In the genomic region with DNA sequence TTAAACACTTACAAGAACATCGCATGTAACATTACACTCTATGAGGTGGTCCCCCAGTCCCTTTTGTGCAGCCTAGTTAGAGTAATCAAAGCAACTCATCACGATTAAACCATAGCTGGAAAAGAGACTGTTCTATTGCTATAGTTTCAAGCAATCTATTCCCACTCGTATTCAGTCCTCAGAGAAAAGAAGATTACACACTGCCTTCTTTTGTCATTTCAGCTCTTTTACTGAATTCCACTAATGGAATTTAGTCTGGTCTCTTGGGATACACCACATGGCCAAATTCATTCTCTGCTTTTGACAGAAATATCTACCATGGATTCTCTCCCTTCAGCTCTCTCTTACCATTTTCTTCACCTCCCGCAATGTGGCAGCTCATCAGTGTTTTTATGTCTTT, we compare ENCODE assay signal across 20 cellular contexts.
DNase-seq lines count a peak whose midpoint lies in the region; ATAC-seq, FAIRE-seq and TF ChIP-seq lines count a peak whose summit lies in the region.
"Had no signal": no experiment of that assay in that cellular context is flagged by ENCODE, and none has a peak within 500 bp of the region (broad histone marks: within the 10 kb centered on the region; RNA-seq: fewer than 3 reads in every experiment).

No MANE protein-coding gene starts in this region.

- TF ChIP-seq CTCF in A673 (conservative IDR thresholded peaks at IDR 0.05; ENCODE audit: low read depth, low read length) (no peak), neural cell (IDR thresholded peaks at IDR 0.05; ENCODE audit: poor library complexity, severe bottlenecking) (no peak), gastrocnemius medialis (IDR thresholded peaks at IDR 0.05 in 4 of 5, conservative IDR thresholded peaks at IDR 0.05 in 1 of 5) (no peak)

- no peaks in the 10 kb centered on the region for H3K9me2 ChIP-seq in neural cell (ENCODE audit: insufficient read depth, low read length)

- no peaks in the 10 kb centered on the region for H3K36me3 Mint-ChIP-seq in dendritic cell treated with granulocyte-macrophage colony-stimulating factor and Interleukin-4, amounts not matched to agents 40 ng/mL and 50 ng/mL, for 4 days (ENCODE audit: low read depth)
- H3K36me3 Mint-ChIP-seq: IgD-negative memory B cell had no signal

- TF ChIP-seq POLR2A in gastrocnemius medialis (IDR thresholded peaks at IDR 0.05), result no peak

- in situ Hi-C loops in gastrocnemius medialis (cut with MboI; ENCODE audit: low sequenced_read_pairs in 4 of 4), result no loop called here

- no peak overlapping the region for H3K27ac ChIP-seq in A673 (ENCODE audit: low read depth, low read length, poor library complexity, severe bottlenecking)
- peak overlapping the region; percentile 40 for H3K27ac ChIP-seq in neural cell (ENCODE audit: low read length)
- no peak overlapping the region for H3K27ac ChIP-seq in gastrocnemius medialis
- H3K27ac ChIP-seq: 22Rv1, GM23248, SJSA1 had no signal

- H3K9ac ChIP-seq in neural cell (ENCODE audit: low read length), result no peak overlapping the region
- H3K9ac ChIP-seq: GM23248 had no signal

- H2AFZ ChIP-seq in neural cell (ENCODE audit: low read depth, low read length), result no peak overlapping the region
- H2AFZ ChIP-seq: GM23248 had no signal

- no peak for FAIRE-seq in GM19239 (lab: Jason Lieb, UNC)
- FAIRE-seq: RCC 7860 had no signal

- H3K4me3 ChIP-seq in A673 (ENCODE audit: low read depth, low read length, poor library complexity, severe bottlenecking) (no peak overlapping the region), neural cell (ENCODE audit: low read length) (peak overlapping the region; percentile 7), gastrocnemius medialis (no peak overlapping the region)
- H3K4me3 ChIP-seq: GM23248, SJSA1 had no signal

- H3K4me3 Mint-ChIP-seq in dendritic cell treated with granulocyte-macrophage colony-stimulating factor and Interleukin-4, amounts not matched to agents 40 ng/mL and 50 ng/mL, for 4 days, result no peak overlapping the region
- H3K4me3 Mint-ChIP-seq: IgD-negative memory B cell had no signal

- no peaks in the 10 kb centered on the region for H3K79me2 ChIP-seq in neural cell (replicated peaks; ENCODE audit: insufficient read depth, low read length)

- no peaks in the 10 kb centered on the region for H3K9me3 Mint-ChIP-seq in dendritic cell treated with granulocyte-macrophage colony-stimulating factor and Interleukin-4, amounts not matched to agents 40 ng/mL and 50 ng/mL, for 4 days
- H3K9me3 Mint-ChIP-seq: IgD-negative memory B cell had no signal

- POLR2A ChIA-PET in A673 (lab: Charles Lee; ENCODE audit: low non-redundant PET), result no interaction called here

- peaks cover 55% of the 10 kb centered on the region for H3K4me1 Mint-ChIP-seq in dendritic cell treated with granulocyte-macrophage colony-stimulating factor and Interleukin-4, amounts not matched to agents 40 ng/mL and 50 ng/mL, for 4 days (ENCODE audit: low read depth)

- H3K36me3 ChIP-seq in A673 (ENCODE audit: insufficient read depth, low read length, poor library complexity, severe bottlenecking) (no peaks in the 10 kb centered on the region), neural cell (ENCODE audit: insufficient read depth, low read length) (no peaks in the 10 kb centered on the region), gastrocnemius medialis (no peaks in the 10 kb centered on the region)
- H3K36me3 ChIP-seq: BE2C, SJSA1 had no signal

- DNase-seq in A673 (ENCODE audit: low spot score) (peak; percentile 28), NCI-H128 (lab: John Stamatoyannopoulos, UW; ENCODE audit: unreplicated experiment) (peak; percentile 2), gastrocnemius medialis (no peak), Ammon's horn (ENCODE audit: low spot score) (no peak), GM19239 (ENCODE audit: insufficient read length, low spot score) (no peak)
- DNase-seq: BE2C, GM23248, HCEC 1CT, NCI-H1105, NCI-H1694, NCI-H2081 treated with DMSO at 0.1 percent for 48 hours, NCI-H446 treated with DMSO at 0.1 percent for 48 hours, NCI-H526 treated with DMSO at 0.1 percent for 48 hours had no signal

- ATAC-seq in gastrocnemius medialis, result no peak
- ATAC-seq in GM19395 (IDR thresholded peaks at IDR 0.05; ENCODE audit: unreplicated experiment), result no peak

- TF ChIP-seq RAD21 in neural cell (conservative IDR thresholded peaks at IDR 0.05), result no peak

- peak overlapping the region; percentile 16 for H3K4me2 ChIP-seq in neural cell (ENCODE audit: low read length)

- no peaks in the 10 kb centered on the region for H3K27me3 Mint-ChIP-seq in dendritic cell treated with granulocyte-macrophage colony-stimulating factor and Interleukin-4, amounts not matched to agents 40 ng/mL and 50 ng/mL, for 4 days
- H3K27me3 Mint-ChIP-seq: IgD-negative memory B cell had no signal

- H3K4me1 ChIP-seq in A673 (ENCODE audit: insufficient read depth, low read length, poor library complexity, severe bottlenecking) (peaks cover 7% of the 10 kb centered on the region), gastrocnemius medialis (peaks cover 0 to 12% of the 10 kb centered on the region in 2 donors)

- H4K20me1 ChIP-seq in neural cell (ENCODE audit: insufficient read depth), result no peaks in the 10 kb centered on the region

- TF ChIP-seq EP300 in neural cell (conservative IDR thresholded peaks at IDR 0.05; ENCODE audit: poor library complexity, severe bottlenecking), result peak; percentile 77

- no TSS peak for BruUV-seq in A673 (replicated peaks; lab: Mats Ljungman, UMichigan)

- intact Hi-C loops in A673 (cut with micrococcal nuclease; ENCODE audit: unreplicated experiment), result no loop called here
- intact Hi-C loops in dendritic cell treated with granulocyte-macrophage colony-stimulating factor and Interleukin-4, amounts not matched to agents 40 ng/mL and 50 ng/mL, for 4 days (cut with micrococcal nuclease), result loop anchor here (10.0 kb wide), 1 partner anchor 108 kb away; the partner anchor contains the start of gene HDAC9
- intact Hi-C loops in gastrocnemius medialis (cut with DNase I; ENCODE audit: low total_unique reads), result no loop called here

- H3K27me3 ChIP-seq in A673 (replicated peaks; ENCODE audit: insufficient read depth, low read depth, low read length, poor library complexity), result no peaks in the 10 kb centered on the region
- no peaks in the 10 kb centered on the region for H3K27me3 ChIP-seq in neural cell (ENCODE audit: insufficient read depth, low read depth, low read length)
- H3K27me3 ChIP-seq in gastrocnemius medialis, result no peaks in the 10 kb centered on the region
- H3K27me3 ChIP-seq: BE2C, SJSA1 had no signal

- CTCF ChIA-PET in A673 (lab: Charles Lee), result no interaction called here

- H3K9me3 ChIP-seq in A673 (ENCODE audit: low read depth, low read length, poor library complexity, severe bottlenecking) (no peaks in the 10 kb centered on the region), neural cell (ENCODE audit: low read length) (no peaks in the 10 kb centered on the region), gastrocnemius medialis (no peaks in the 10 kb centered on the region)
- H3K9me3 ChIP-seq: BE2C, SJSA1 had no signal

- H3K27ac Mint-ChIP-seq in dendritic cell treated with granulocyte-macrophage colony-stimulating factor and Interleukin-4, amounts not matched to agents 40 ng/mL and 50 ng/mL, for 4 days, result peak overlapping the region; percentile 96
- H3K27ac Mint-ChIP-seq: IgD-negative memory B cell had no signal

- no peaks in the 10 kb centered on the region for H3F3A ChIP-seq in neural cell (ENCODE audit: insufficient read depth, low read length, poor library complexity, severe bottlenecking)

TF ChIP-seq in neural cell, 6 proteins besides CTCF, POLR2A, EP300 and RAD21:
- peak; percentile 67 for TF ChIP-seq POLR2AphosphoS5 (IDR thresholded peaks at IDR 0.05)
- no peak for TF ChIP-seq MXI1 (conservative IDR thresholded peaks at IDR 0.05; ENCODE audit: poor library complexity, severe bottlenecking)

Comparison
In these comparisons a context has a peak if more than half of its experiments do, and no peak if none do; other contexts are left out.
1. DNase-seq: peak in A673 (single experiment) and NCI-H128 (single experiment); none in gastrocnemius medialis (0 of 2), Ammon's horn (single experiment) and GM19239 (single experiment).